ENCODE assay signal across 8 cellular contexts in the genomic region with DNA sequence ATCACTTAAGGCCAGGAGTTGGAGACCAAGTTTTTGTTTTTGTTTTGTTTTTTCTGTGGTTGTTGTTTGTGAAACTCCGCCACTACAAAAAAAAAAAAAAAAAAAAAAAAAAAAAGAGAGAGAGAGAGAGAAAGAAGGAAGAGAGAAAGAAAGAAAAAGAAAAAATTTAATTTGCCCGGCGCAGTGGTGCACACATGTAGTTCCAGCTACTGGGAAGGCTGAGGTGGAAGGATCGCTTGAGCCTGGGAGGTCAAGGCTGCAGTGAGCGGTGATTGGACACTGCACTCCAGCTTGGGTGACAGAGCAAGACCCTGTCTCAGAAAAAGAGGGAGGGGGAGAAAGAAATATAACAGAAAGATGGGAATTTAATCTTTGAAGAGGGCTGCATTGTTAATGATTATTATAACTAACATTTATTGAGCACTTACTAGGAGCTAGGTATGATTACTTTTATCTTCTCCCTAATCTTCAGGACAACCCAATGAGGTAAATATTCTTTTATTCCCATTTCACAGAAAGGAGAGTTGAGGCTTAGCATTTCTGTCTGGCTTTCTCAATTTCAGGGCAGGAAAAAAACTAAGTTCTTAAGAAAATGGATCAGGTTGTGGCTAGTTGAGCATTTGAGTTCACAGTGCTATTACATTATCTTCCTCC. TPM values are rescaled to one million over a fixed set of nuclear protein-coding genes. Genes with fewer than 3 reads are reported as not detected.
DNase-seq lines count a peak whose midpoint lies in the region; ATAC-seq and TF ChIP-seq lines count a peak whose summit lies in the region.

No MANE protein-coding gene starts in this region.

- H3K4me3 Mint-ChIP-seq in T-helper 1 cell treated with Interleukin-12 subunit alpha and Interleukin-12 subunit beta and Interleukin-4 antibody, amounts not matched to agents 30 μg/mL and 1 μg/mL, for 36 hours = peak overlapping the region; percentile 89
- H3K4me3 Mint-ChIP-seq in activated B cell treated with CpG ODN at 0.5 μM for 24 hours = peak overlapping the region; percentile 98
- peak overlapping the region; percentile 94 to 95 for H3K4me3 Mint-ChIP-seq in stimulated activated naive B cell treated with anti-CD40 and anti-IgM and Interleukin-4, amounts not matched to agents 10 μg/mL and 1 μg/mL and 100 μg/mL, for 72 hours

- peak overlapping the region; percentile 90 for H3K4me3 ChIP-seq in iPS-15b (ENCODE audit: low read depth, low read length)

- peak overlapping the region; percentile 41 for H3K27ac Mint-ChIP-seq in T-helper 1 cell treated with Interleukin-12 subunit alpha and Interleukin-12 subunit beta and Interleukin-4 antibody, amounts not matched to agents 30 μg/mL and 1 μg/mL, for 36 hours
- peak overlapping the region; percentile 99 for H3K27ac Mint-ChIP-seq in activated B cell treated with CpG ODN at 0.5 μM for 24 hours
- H3K27ac Mint-ChIP-seq in stimulated activated naive B cell treated with anti-CD40 and anti-IgM and Interleukin-4, amounts not matched to agents 10 μg/mL and 1 μg/mL and 100 μg/mL, for 72 hours = no peak overlapping the region

- no peak for ATAC-seq in activated B cell treated with CpG ODN at 0.5 μM for 24 hours (ENCODE audit: low read depth)
- ATAC-seq in stimulated activated naive B cell treated with anti-CD40 and anti-IgM and Interleukin-4, amounts not matched to agents 10 μg/mL and 1 μg/mL and 100 μg/mL, for 72 hours (replicated peaks) = no peak
- no peak for ATAC-seq in GM18907 (IDR thresholded peaks at IDR 0.05; ENCODE audit: unreplicated experiment)

- CTCF ChIA-PET in activated B cell treated with CpG ODN at 0.5 μM for 24 hours (lab: Charles Lee) = interaction anchor here (2.0 to 2.5 kb wide), 2 partner anchors 11 to 14 kb away, joined by 7 to 15 read pairs; partner anchors contain the start of gene LSM11

- peaks cover 5% of the 10 kb centered on the region for H3K36me3 Mint-ChIP-seq in T-helper 1 cell treated with Interleukin-12 subunit alpha and Interleukin-12 subunit beta and Interleukin-4 antibody, amounts not matched to agents 30 μg/mL and 1 μg/mL, for 36 hours (ENCODE audit: low read depth)
- peaks cover 41% of the 10 kb centered on the region for H3K36me3 Mint-ChIP-seq in activated B cell treated with CpG ODN at 0.5 μM for 24 hours (ENCODE audit: low read depth)
- peaks cover 19 to 27% of the 10 kb centered on the region in 2 donors for H3K36me3 Mint-ChIP-seq in stimulated activated naive B cell treated with anti-CD40 and anti-IgM and Interleukin-4, amounts not matched to agents 10 μg/mL and 1 μg/mL and 100 μg/mL, for 72 hours

- H3K4me1 Mint-ChIP-seq in T-helper 1 cell treated with Interleukin-12 subunit alpha and Interleukin-12 subunit beta and Interleukin-4 antibody, amounts not matched to agents 30 μg/mL and 1 μg/mL, for 36 hours (ENCODE audit: low read depth) = peaks cover 15% of the 10 kb centered on the region
- peaks cover 41% of the 10 kb centered on the region for H3K4me1 Mint-ChIP-seq in activated B cell treated with CpG ODN at 0.5 μM for 24 hours
- peaks cover 10 to 26% of the 10 kb centered on the region in 2 donors for H3K4me1 Mint-ChIP-seq in stimulated activated naive B cell treated with anti-CD40 and anti-IgM and Interleukin-4, amounts not matched to agents 10 μg/mL and 1 μg/mL and 100 μg/mL, for 72 hours

- no peak for TF ChIP-seq CTCF in activated B cell treated with CpG ODN at 0.5 μM for 24 hours (IDR thresholded peaks at IDR 0.05)

- H3K9me3 ChIP-seq in iPS-15b (ENCODE audit: control insufficient read depth, insufficient read depth, low read length) = no peaks in the 10 kb centered on the region

- no peak overlapping the region for H3K9ac ChIP-seq in iPS-15b (ENCODE audit: low read depth, low read length)

- no peaks in the 10 kb centered on the region for H3K27me3 Mint-ChIP-seq in T-helper 1 cell treated with Interleukin-12 subunit alpha and Interleukin-12 subunit beta and Interleukin-4 antibody, amounts not matched to agents 30 μg/mL and 1 μg/mL, for 36 hours (ENCODE audit: low read depth)
- H3K27me3 Mint-ChIP-seq in activated B cell treated with CpG ODN at 0.5 μM for 24 hours = no peaks in the 10 kb centered on the region
- H3K27me3 Mint-ChIP-seq in stimulated activated naive B cell treated with anti-CD40 and anti-IgM and Interleukin-4, amounts not matched to agents 10 μg/mL and 1 μg/mL and 100 μg/mL, for 72 hours = no peaks in the 10 kb centered on the region

- DNase-seq in T-helper 1 cell (no peak), activated B cell treated with CpG ODN at 0.5 μM for 24 hours (no peak), COLO829 (ENCODE audit: low spot score) (no peak), NCI-H2171 (lab: John Stamatoyannopoulos, UW) (no peak)
- DNase-seq in stimulated activated naive B cell treated with anti-CD40 and anti-IgM and Interleukin-4, amounts not matched to agents 10 μg/mL and 1 μg/mL and 100 μg/mL, for 72 hours = no peak

- H3K4me1 ChIP-seq in iPS-15b (ENCODE audit: control insufficient read depth, insufficient read depth, low read length) = no peaks in the 10 kb centered on the region

- no peaks in the 10 kb centered on the region for H3K27me3 ChIP-seq in iPS-15b (ENCODE audit: control insufficient read depth, insufficient read depth, low read length)

- POLR2A ChIA-PET in activated B cell treated with CpG ODN at 0.5 μM for 24 hours (lab: Charles Lee) = interaction anchor here (0.7 to 3.0 kb wide), 13 partner anchors 9 to 589 kb away, joined by 3 to 22 read pairs (median 5); partner anchors contain the start of genes LSM11 and MED7

- no peaks in the 10 kb centered on the region for H3K36me3 ChIP-seq in iPS-15b (ENCODE audit: control insufficient read depth, insufficient read depth, low read length)

- no peaks in the 10 kb centered on the region for H3K9me3 Mint-ChIP-seq in T-helper 1 cell treated with Interleukin-12 subunit alpha and Interleukin-12 subunit beta and Interleukin-4 antibody, amounts not matched to agents 30 μg/mL and 1 μg/mL, for 36 hours
- H3K9me3 Mint-ChIP-seq in activated B cell treated with CpG ODN at 0.5 μM for 24 hours = no peaks in the 10 kb centered on the region
- H3K9me3 Mint-ChIP-seq in stimulated activated naive B cell treated with anti-CD40 and anti-IgM and Interleukin-4, amounts not matched to agents 10 μg/mL and 1 μg/mL and 100 μg/mL, for 72 hours = no peaks in the 10 kb centered on the region

- intact Hi-C loops in activated B cell treated with CpG ODN at 0.5 μM for 24 hours (cut with micrococcal nuclease) = loop anchor here (5.0 kb wide), 2 partner anchors 560 to 1080 kb away; no protein-coding TSS in a partner anchor

RNA-seq across cellular contexts. Expression of gene THG1L, which starts 1.0 kb away (rescaled TPM):
- 25.6 and 28.9 TPM in 2 replicates for total RNA-seq in activated B cell treated with CpG ODN at 0.5 μM for 24 hours

RNA-seq across cellular contexts. Expression of gene LSM11, which starts 11.3 kb away (rescaled TPM):
- 4.6 and 5.0 TPM in 2 replicates for total RNA-seq in activated B cell treated with CpG ODN at 0.5 μM for 24 hours
